In the genomic region with DNA sequence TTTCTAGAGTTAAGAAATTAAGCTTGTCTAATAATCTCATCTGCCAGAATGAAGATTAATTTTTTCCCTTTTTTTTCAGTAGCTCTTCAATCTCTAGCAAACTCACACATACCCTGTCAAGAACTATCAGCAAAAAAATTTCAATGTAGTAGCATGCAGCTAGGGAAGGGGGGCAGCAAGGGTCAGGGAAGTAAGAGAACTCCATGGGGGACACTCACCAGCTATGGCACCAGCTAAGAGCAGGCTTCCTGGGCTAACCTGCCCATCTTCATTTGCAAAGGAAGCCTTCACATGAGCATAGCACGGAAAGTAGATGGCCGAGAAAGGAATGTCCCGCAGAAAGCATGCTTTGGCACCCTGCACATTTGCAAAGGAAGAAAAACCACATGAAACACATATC, we compare ENCODE assay signal across 25 cellular contexts.
DNase-seq lines count a peak whose midpoint lies in the region; ATAC-seq, FAIRE-seq and TF ChIP-seq lines count a peak whose summit lies in the region.
"Had no signal": no experiment of that assay in that cellular context is flagged by ENCODE, and none has a peak within 500 bp of the region (broad histone marks: within the 10 kb centered on the region; RNA-seq: fewer than 3 reads in every experiment).

No MANE protein-coding gene starts in this region.

- no peak for TF ChIP-seq POLR2A in K562 (conservative IDR thresholded peaks at IDR 0.05)

- intact Hi-C loops in K562 (cut with micrococcal nuclease) = no loop called here

- no peak for TF ChIP-seq EP300 in K562 (IDR thresholded peaks at IDR 0.05; ENCODE audit: low read length)

- no peaks in the 10 kb centered on the region for H3K9me3 ChIP-seq in K562 (replicated peaks; ENCODE audit: control insufficient read depth, insufficient read depth, low read depth, low read length)
- H3K9me3 ChIP-seq: adrenal gland, body of pancreas, uterus had no signal

- BruUV-seq in K562 (replicated peaks; lab: Mats Ljungman, UMichigan) = no TSS peak

- no peak overlapping the region for H3K9ac ChIP-seq in K562 (ENCODE audit: insufficient read depth in 1 of 2, low read depth in 2 of 2, low read length in 2 of 2)
- H3K9ac ChIP-seq: GM23248 had no signal

- H3K9me1 ChIP-seq in K562 (ENCODE audit: control insufficient read depth, insufficient read depth, low read length) = no peaks in the 10 kb centered on the region

- POLR2A ChIA-PET in K562 (lab: Yijun Ruan, JAX) = interaction anchor here (0.8 kb wide), 1 partner anchor 222 kb away, joined by 3 read pairs; no protein-coding TSS in a partner anchor

- CTCF ChIA-PET in K562 (lab: Yijun Ruan, JAX; ENCODE audit: low intra/inter-chr PET ratio) = no interaction called here

- H3K36me3 ChIP-seq in K562 (ENCODE audit: control insufficient read depth, insufficient read depth, low read length) = peaks cover 31% of the 10 kb centered on the region; the same call in 1 of the 3 replicates
- H3K36me3 ChIP-seq: adrenal gland, uterus had no signal

- H3K27ac ChIP-seq in 22Rv1 (no peak overlapping the region), K562 (ENCODE audit: extremely low read depth, low read depth, low read length) (no peak overlapping the region), caudate nucleus (ENCODE audit: low read depth, low read length) (no peak overlapping the region)
- H3K27ac ChIP-seq: adrenal gland, body of pancreas, GM23248, SK-N-MC, skin epidermis, uterus had no signal

- no peak overlapping the region for H2AFZ ChIP-seq in K562 (ENCODE audit: low read depth, low read length)
- H2AFZ ChIP-seq: GM23248 had no signal

- no peak overlapping the region for H3K4me3 ChIP-seq in K562
- H3K4me3 ChIP-seq: adrenal gland, body of pancreas, dorsolateral prefrontal cortex, GM23248, SK-N-MC, skin epidermis, uterus had no signal

- H3K4me1 ChIP-seq in K562 (replicated peaks in 1 of 2; ENCODE audit: control insufficient read depth in 2 of 2, insufficient read depth in 2 of 2, low read length in 2 of 2) = no peaks in the 10 kb centered on the region
- H3K4me1 ChIP-seq: adrenal gland, body of pancreas, uterus had no signal

- ATAC-seq in K562 (peak; percentile 65), HG02884 (IDR thresholded peaks at IDR 0.05; ENCODE audit: unreplicated experiment) (no peak)
- ATAC-seq: body of pancreas; natural killer cell; stimulated activated naive CD8-positive, alpha-beta T cell treated with anti-CD3 and anti-CD28 coated beads, Interleukin-15, amount 100 ng/mL, for 72 hours had no signal

- H3K4me2 ChIP-seq in K562 (ENCODE audit: insufficient read depth, low read length) = no peak overlapping the region

- in situ Hi-C loops in K562 (cut with MboI) = no loop called here

- no peaks in the 10 kb centered on the region for H3K27me3 ChIP-seq in K562 (ENCODE audit: control insufficient read depth in 2 of 2, insufficient read depth in 2 of 2, low read length in 2 of 2)
- H3K27me3 ChIP-seq: adrenal gland, body of pancreas, dorsolateral prefrontal cortex, uterus had no signal

- DNase-seq in COR-L47 (lab: John Stamatoyannopoulos, UW) = peak; percentile 50
- DNase-seq in NCI-H146 treated with DMSO at 0.1 percent for 48 hours (lab: John Stamatoyannopoulos, UW; ENCODE audit: unreplicated experiment) = peak; percentile 17
- DNase-seq in K562 (ENCODE audit: extremely low read depth in 1 of 4, low spot score in 3 of 4) = peak in 1 of 4 experiments; percentile 11
- no peak for DNase-seq in activated CD8-positive, alpha-beta memory T cell treated with anti-CD3 and anti-CD28 coated beads, Interleukin-2, amount 50 U/mL, for 48 hours
- no peak for DNase-seq in central memory CD4-positive, alpha-beta T cell
- DNase-seq in caudate nucleus (lab: John Stamatoyannopoulos, UW) = no peak
- DNase-seq: activated CD4-positive, alpha-beta T cell treated with anti-CD3 and anti-CD28 coated beads, Interleukin-2, amount 50 U/mL, for 1 hour; activated naive CD4-positive, alpha-beta T cell treated with anti-CD3 and anti-CD28 coated beads for 36 hours; adrenal gland; body of pancreas; dorsolateral prefrontal cortex; GM23248; IMR-90; natural killer cell; NCI-H1417 treated with DMSO at 0.1 percent for 48 hours; NCI-H2171 treated with DMSO at 0.1 percent for 48 hours; stimulated activated naive CD8-positive, alpha-beta T cell treated with anti-CD3 and anti-CD28 coated beads, Interleukin-15, amount 100 ng/mL, for 72 hours; uterus had no signal

- no peaks in the 10 kb centered on the region for H4K20me1 ChIP-seq in K562 (replicated peaks; ENCODE audit: control insufficient read depth, insufficient read depth, low read length)

- TF ChIP-seq CTCF in 22Rv1 (IDR thresholded peaks at IDR 0.05) (0 out of 2 replicates have a peak, but pooled peaks have one; percentile 5), K562 (IDR thresholded peaks at IDR 0.05 in 2 of 3, conservative IDR thresholded peaks at IDR 0.05 in 1 of 3; ENCODE audit: insufficient read depth in 2 of 3, low read depth in 1 of 3, low read length in 3 of 3) (peak in 1 of 3 experiments; percentile 20; a peak in 2 of 6 replicates)

- peak in 1 of 2 experiments; percentile 13; a peak in 1 of 4 replicates for TF ChIP-seq RAD21 in K562 (CRISPR knock-in tag; conservative IDR thresholded peaks at IDR 0.05 in 1 of 2, IDR thresholded peaks at IDR 0.05 in 1 of 2)

- H3K79me2 ChIP-seq in K562 (ENCODE audit: control insufficient read depth, insufficient read depth, low read length) = no peaks in the 10 kb centered on the region

- WGBS in K562 (ENCODE audit: insufficient coverage, low coverage, missing lambda C conversion rate) = 85% methylated on average over 3 of the region's 3 CpGs

- FAIRE-seq in K562 (lab: Jason Lieb, UNC) = no peak
- FAIRE-seq: endothelial cell of umbilical vein, GM12891, islet of Langerhans had no signal

TF ChIP-seq in K562, 482 proteins besides CTCF, POLR2A, EP300 and RAD21:
- TF ChIP-seq PYGO2 (tag; IDR thresholded peaks at IDR 0.05) (no peak), SMARCE1 (IDR thresholded peaks at IDR 0.05) (no peak), ZSCAN29 (IDR thresholded peaks at IDR 0.05) (no peak), POLR2B (IDR thresholded peaks at IDR 0.05; ENCODE audit: low read depth, partially characterized antibody) (no peak), RB1 (IDR thresholded peaks at IDR 0.05; ENCODE audit: low read depth) (no peak)
TF ChIP-seq in K562: peak in this region for 0.

Comparison
In these comparisons a context has a peak if more than half of its experiments do, and no peak if none do; other contexts are left out.
1. DNase-seq: peak in COR-L47 (single experiment) and NCI-H146 treated with DMSO at 0.1 percent for 48 hours (single experiment); none in activated CD8-positive, alpha-beta memory T cell treated with anti-CD3 and anti-CD28 coated beads, Interleukin-2, amount 50 U/mL, for 48 hours (single experiment), central memory CD4-positive, alpha-beta T cell (single experiment) and caudate nucleus (0 of 61).